ENCODE assay signal across 8 cellular contexts in the genomic region with DNA sequence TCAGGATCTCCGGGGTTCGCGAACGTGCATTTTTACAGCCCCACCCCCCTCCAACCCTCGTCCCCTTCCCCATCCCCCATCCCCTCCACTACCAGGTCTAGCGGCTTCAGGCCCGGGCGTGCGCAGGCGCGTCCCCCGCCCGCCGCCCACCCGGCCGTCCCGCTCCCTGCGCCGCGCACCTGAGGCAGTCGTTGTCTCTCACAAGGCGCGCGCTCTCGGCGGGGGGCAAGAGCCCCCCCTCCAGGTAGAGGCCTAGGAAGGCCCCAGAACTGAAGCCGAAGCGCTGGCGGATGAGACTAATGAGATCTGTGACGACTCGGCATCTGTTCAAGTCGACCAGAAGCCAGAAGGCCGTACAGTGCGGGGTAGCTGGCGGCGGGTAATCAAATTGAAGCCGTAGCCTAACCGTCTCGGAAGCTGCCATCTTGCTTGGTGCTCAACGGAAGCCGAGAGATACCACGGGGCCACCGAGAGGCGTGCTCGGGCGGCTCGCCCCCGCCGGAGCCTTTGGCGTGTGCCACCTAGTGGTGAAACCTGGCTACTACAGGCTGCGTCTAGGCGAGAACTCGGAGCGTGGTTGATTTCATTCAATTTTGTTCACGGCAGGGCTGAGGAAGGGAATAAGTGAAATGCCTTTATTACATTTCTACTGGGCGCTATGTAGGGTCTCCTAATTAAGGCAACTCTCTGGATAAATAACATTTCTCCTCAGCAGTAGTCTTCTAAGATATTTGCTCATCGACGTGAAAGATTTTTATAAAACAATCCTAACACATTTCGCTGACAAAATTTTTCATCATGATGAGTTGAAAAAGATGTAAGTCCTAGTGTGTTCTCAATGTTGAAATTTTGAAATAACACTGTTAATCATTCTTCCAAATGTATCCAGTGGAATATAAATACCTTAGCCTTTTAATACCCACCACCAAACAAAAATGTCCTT. TPM values are rescaled to one million over a fixed set of nuclear protein-coding genes. Genes with fewer than 3 reads are reported as not detected.
A peak's percentile ranks its signal among the peaks of the same experiment; 100 is the strongest.
DNase-seq lines count a peak whose midpoint lies in the region; ATAC-seq, FAIRE-seq and TF ChIP-seq lines count a peak whose summit lies in the region.

A gene with protein sequence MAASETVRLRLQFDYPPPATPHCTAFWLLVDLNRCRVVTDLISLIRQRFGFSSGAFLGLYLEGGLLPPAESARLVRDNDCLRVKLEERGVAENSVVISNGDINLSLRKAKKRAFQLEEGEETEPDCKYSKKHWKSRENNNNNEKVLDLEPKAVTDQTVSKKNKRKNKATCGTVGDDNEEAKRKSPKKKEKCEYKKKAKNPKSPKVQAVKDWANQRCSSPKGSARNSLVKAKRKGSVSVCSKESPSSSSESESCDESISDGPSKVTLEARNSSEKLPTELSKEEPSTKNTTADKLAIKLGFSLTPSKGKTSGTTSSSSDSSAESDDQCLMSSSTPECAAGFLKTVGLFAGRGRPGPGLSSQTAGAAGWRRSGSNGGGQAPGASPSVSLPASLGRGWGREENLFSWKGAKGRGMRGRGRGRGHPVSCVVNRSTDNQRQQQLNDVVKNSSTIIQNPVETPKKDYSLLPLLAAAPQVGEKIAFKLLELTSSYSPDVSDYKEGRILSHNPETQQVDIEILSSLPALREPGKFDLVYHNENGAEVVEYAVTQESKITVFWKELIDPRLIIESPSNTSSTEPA (minus strand): TSS at position 455 of the 943 bp plus-strand sequence. CDS start 31 bp downstream, at position 424.

- WGBS in adrenal gland, 4 donors = 4 to 11% (median 4%) methylated on average over 20 to 59 of the region's 59 CpGs
- WGBS in psoas muscle, 3 donors = 4% methylated on average over 54 to 59 of the region's 59 CpGs

- ATAC-seq in HG02852 (IDR thresholded peaks at IDR 0.05; ENCODE audit: unreplicated experiment) (peak; percentile 95), T-cell (replicated peaks in 1 of 4) (peak; percentile 97 to 100 (median 98)), left cardiac atrium (peak; percentile 98 to 99), psoas muscle (peak; percentile 98 to 99 (median 99))

- H3K27me3 ChIP-seq in adrenal gland = no peaks in the 10 kb centered on the region
- no peaks in the 10 kb centered on the region for H3K27me3 ChIP-seq in psoas muscle (ENCODE audit: insufficient read depth in 3 of 3, low read length in 2 of 3)
- H3K27me3 ChIP-seq in uterus = no peaks in the 10 kb centered on the region

- no peaks in the 10 kb centered on the region for H3K27me3 Mint-ChIP-seq in T-cell

- CTCF ChIA-PET in T-cell (lab: Charles Lee) = interaction anchor here in 1 of 2 donors (1.0 kb wide), 2 partner anchors 19 to 47 kb away, joined by 3 to 4 read pairs; a partner anchor contains a TSS

- H3K9me3 Mint-ChIP-seq in T-cell = no peaks in the 10 kb centered on the region

- peaks cover 14 to 25% (median 24%) of the 10 kb centered on the region in 3 donors for H3K4me1 Mint-ChIP-seq in T-cell

- peak within 1 kb of the TSS; percentile 79 to 99 (median 88) for H3K4me3 ChIP-seq in adrenal gland
- H3K4me3 ChIP-seq in psoas muscle = peak within 1 kb of the TSS; percentile 80
- H3K4me3 ChIP-seq in uterus = peak within 1 kb of the TSS; percentile 76 to 91

- TF ChIP-seq CTCF in adrenal gland (IDR thresholded peaks at IDR 0.05) (peak; percentile 97 to 100 (median 99)), psoas muscle (IDR thresholded peaks at IDR 0.05) (peak; percentile 100), uterus (IDR thresholded peaks at IDR 0.05) (peak; percentile 96 to 99 (median 98))

- peak within 1 kb of the TSS; percentile 78 to 85 (median 85) for H3K4me3 Mint-ChIP-seq in T-cell

- DNase-seq in GM12892 (ENCODE audit: insufficient read length) (peak; percentile 84), NCI-H1436 treated with DMSO at 0.1 percent for 48 hours (lab: John Stamatoyannopoulos, UW) (peak; percentile 87), T-cell (peak; percentile 80 to 94 (median 90)), adrenal gland (peak; percentile 91 to 96 (median 94)), left cardiac atrium (peak; percentile 92), psoas muscle (peak; percentile 91 to 95), uterus (peak; percentile 90 to 92)

- H3K4me1 ChIP-seq in adrenal gland (replicated peaks in 1 of 2) (peaks cover 8 to 22% of the 10 kb centered on the region in 2 donors), psoas muscle (peaks cover 16% of the 10 kb centered on the region), uterus (no peaks in the 10 kb centered on the region)

- H3K27ac ChIP-seq in adrenal gland = peak within 1 kb of the TSS in 4 of 5 donors; percentile 76 to 90 (median 83)
- H3K27ac ChIP-seq in psoas muscle = peak within 1 kb of the TSS; percentile 87
- H3K27ac ChIP-seq in uterus = peak within 1 kb of the TSS; percentile 84 to 92

- H3K9me3 ChIP-seq in adrenal gland (replicated peaks in 1 of 3) = no peaks in the 10 kb centered on the region
- no peaks in the 10 kb centered on the region for H3K9me3 ChIP-seq in psoas muscle
- H3K9me3 ChIP-seq in uterus = no peaks in the 10 kb centered on the region

- no peaks in the 10 kb centered on the region for H3K36me3 ChIP-seq in adrenal gland (replicated peaks in 1 of 2)
- no peaks in the 10 kb centered on the region for H3K36me3 ChIP-seq in psoas muscle (ENCODE audit: insufficient read depth in 1 of 2, low read depth in 1 of 2)
- H3K36me3 ChIP-seq in uterus = no peaks in the 10 kb centered on the region

- no peaks in the 10 kb centered on the region for H3K36me3 Mint-ChIP-seq in T-cell

- POLR2A ChIA-PET in T-cell (lab: Charles Lee) = no interaction called here

- peak; percentile 83 for TF ChIP-seq POLR2A in GM12892 (IDR thresholded peaks at IDR 0.05; ENCODE audit: low read depth, low read length)
- peak; percentile 25 to 41 for TF ChIP-seq POLR2A in adrenal gland (IDR thresholded peaks at IDR 0.05)
- TF ChIP-seq POLR2A in uterus (IDR thresholded peaks at IDR 0.05) = peak in 1 of 2 donors; percentile 40

- FAIRE-seq in GM12892 (lab: Jason Lieb, UNC) = peak; percentile 91

- H3K27ac Mint-ChIP-seq in T-cell = peak within 1 kb of the TSS; percentile 70 to 89

- intact Hi-C loops in adrenal gland (cut with DNase I) = no loop called here
- intact Hi-C loops in left cardiac atrium (cut with DNase I) = no loop called here
- intact Hi-C loops in psoas muscle (cut with DNase I) = no loop called here
- intact Hi-C loops in uterus (cut with DNase I; ENCODE audit: low total_unique reads) = no loop called here

RNA-seq across cellular contexts. Expression of the gene that starts here (rescaled TPM):
- 18.5 TPM for polyA plus RNA-seq in GM12892 (2012; ENCODE audit: missing spikeins)
- total RNA-seq in T-cell = 10 to 100 TPM; 14.7 to 19.2 (median 15.7) TPM
- 10 to 100 TPM in 3 of 8 donors, 1 to 10 TPM in 5; 4.3 to 13.2 (median 9.0) TPM for total RNA-seq in adrenal gland
- polyA plus RNA-seq in adrenal gland = 10 to 100 TPM in 1 of 3 donors, 1 to 10 TPM in 2; 6.3 to 14.8 (median 8.4) TPM
- 1 to 10 TPM; 9.2 to 9.4 TPM for total RNA-seq in left cardiac atrium
- 10 to 100 TPM in 2 of 4 donors, 1 to 10 TPM in 2; 7.1 to 12.3 (median 9.7) TPM for total RNA-seq in psoas muscle
- polyA plus RNA-seq in psoas muscle = 10 to 100 TPM in 1 of 3 donors, 1 to 10 TPM in 2; 6.6 to 11.7 (median 8.4) TPM
- total RNA-seq in uterus = 10 to 100 TPM in 3 of 4 donors, 1 to 10 TPM in 1; 6.9 to 26.1 (median 14.3) TPM

Comparison
In these comparisons a context has a peak if more than half of its experiments do, and no peak if none do; other contexts are left out.
1. Peak in every context shown above with its lines: DNase-seq, ATAC-seq, H3K4me3 ChIP-seq and H3K27ac ChIP-seq.